9 cellular contexts compared by ENCODE assay signal in genomic region chr4:74206088-74206826, GRCh38. TPM values are rescaled to one million over a fixed set of nuclear protein-coding genes. Genes with fewer than 3 reads are reported as not detected.
DNase-seq lines count a peak whose midpoint lies in the region; ATAC-seq and TF ChIP-seq lines count a peak whose summit lies in the region.
"Had no signal": no experiment of that assay in that cellular context is flagged by ENCODE, and none has a peak within 500 bp of the region (broad histone marks: within the 10 kb centered on the region; RNA-seq: fewer than 3 reads in every experiment).

No MANE protein-coding gene starts in this region.

- TF ChIP-seq POLR2A in esophagus squamous epithelium (IDR thresholded peaks at IDR 0.05) = no peak

- H3K4me3 ChIP-seq in RWPE2 (ENCODE audit: severe bottlenecking) (no peak overlapping the region), left lung (no peak overlapping the region), esophagus squamous epithelium (no peak overlapping the region)
- H3K4me3 ChIP-seq: right lobe of liver had no signal

- H3K4me1 ChIP-seq in RWPE2 (ENCODE audit: insufficient read depth, poor library complexity, severe bottlenecking) (peaks cover 5% of the 10 kb centered on the region), left lung (peaks cover 0 to 9% of the 10 kb centered on the region in 2 donors), esophagus squamous epithelium (peaks cover 0 to 9% (median 0%) of the 10 kb centered on the region in 3 donors)

- no peak for TF ChIP-seq CTCF in RWPE2 (IDR thresholded peaks at IDR 0.05; ENCODE audit: poor library complexity, severe bottlenecking)
- no peak for TF ChIP-seq CTCF in left lung (IDR thresholded peaks at IDR 0.05)
- no peak for TF ChIP-seq CTCF in esophagus squamous epithelium (IDR thresholded peaks at IDR 0.05)

- H3K27me3 ChIP-seq in RWPE2 (ENCODE audit: insufficient read depth, poor library complexity, severe bottlenecking) = no peaks in the 10 kb centered on the region
- no peaks in the 10 kb centered on the region for H3K27me3 ChIP-seq in left lung
- no peaks in the 10 kb centered on the region for H3K27me3 ChIP-seq in esophagus squamous epithelium
- H3K27me3 ChIP-seq: right lobe of liver had no signal

- peak; percentile 76 for ATAC-seq in HG02870 (IDR thresholded peaks at IDR 0.05; ENCODE audit: unreplicated experiment)
- no peak for ATAC-seq in RWPE2 (ENCODE audit: low read depth)
- ATAC-seq in left lung = peak; percentile 17

- intact Hi-C loops in left lung (cut with DNase I) = no loop called here
- intact Hi-C loops in esophagus squamous epithelium (cut with DNase I) = no loop called here

- DNase-seq in SIG-M5 treated with dmso at 0.1 percent for 504 hours (lab: John Stamatoyannopoulos, UW; ENCODE audit: unreplicated experiment) (peak; percentile 40), SIG-M5 (lab: John Stamatoyannopoulos, UW) (no peak), RWPE2 (ENCODE audit: low spot score) (no peak), left lung (no peak), iPS-NIHi11 (ENCODE audit: low spot score) (no peak), activated gamma-delta T cell treated with Interleukin-2 at 50 U/mL for 16 hours (no peak), esophagus squamous epithelium (lab: John Stamatoyannopoulos, UW) (no peak)
- DNase-seq: right lobe of liver had no signal

- H3K9me3 ChIP-seq in RWPE2 (ENCODE audit: severe bottlenecking) = no peaks in the 10 kb centered on the region
- peaks cover 0 to 5% of the 10 kb centered on the region in 2 donors for H3K9me3 ChIP-seq in left lung
- peaks cover 0 to 6% (median 0%) of the 10 kb centered on the region in 3 donors for H3K9me3 ChIP-seq in esophagus squamous epithelium
- H3K9me3 ChIP-seq: right lobe of liver had no signal

- H3K27ac ChIP-seq in RWPE2 (ENCODE audit: poor library complexity, severe bottlenecking) (peak overlapping the region; percentile 33), left lung (peak overlapping the region in 1 of 2 donors; percentile 55), esophagus squamous epithelium (no peak overlapping the region)
- H3K27ac ChIP-seq: right lobe of liver had no signal

- WGBS in esophagus squamous epithelium, 2 donors = 50 to 53% methylated on average over 3 of the region's 3 CpGs

- H3K36me3 ChIP-seq in RWPE2 (ENCODE audit: low read depth) (peaks cover 8% of the 10 kb centered on the region), left lung (peaks cover 0 to 3% of the 10 kb centered on the region in 2 donors), esophagus squamous epithelium (peaks cover 0 to 12% (median 0%) of the 10 kb centered on the region in 3 donors)

RNA-seq across cellular contexts. Expression of gene MTHFD2L, which starts 48.3 kb away (rescaled TPM):
- total RNA-seq in left lung (10 to 100 TPM in 1 of 2 donors, 1 to 10 TPM in 1; 9.1 to 14.8 TPM), esophagus squamous epithelium (10 to 100 TPM in 3 of 4 donors, 1 to 10 TPM in 1; 9.9 to 22.9 (median 19.1) TPM)
